ENCODE assay signal across 8 cellular contexts in the genomic region with DNA sequence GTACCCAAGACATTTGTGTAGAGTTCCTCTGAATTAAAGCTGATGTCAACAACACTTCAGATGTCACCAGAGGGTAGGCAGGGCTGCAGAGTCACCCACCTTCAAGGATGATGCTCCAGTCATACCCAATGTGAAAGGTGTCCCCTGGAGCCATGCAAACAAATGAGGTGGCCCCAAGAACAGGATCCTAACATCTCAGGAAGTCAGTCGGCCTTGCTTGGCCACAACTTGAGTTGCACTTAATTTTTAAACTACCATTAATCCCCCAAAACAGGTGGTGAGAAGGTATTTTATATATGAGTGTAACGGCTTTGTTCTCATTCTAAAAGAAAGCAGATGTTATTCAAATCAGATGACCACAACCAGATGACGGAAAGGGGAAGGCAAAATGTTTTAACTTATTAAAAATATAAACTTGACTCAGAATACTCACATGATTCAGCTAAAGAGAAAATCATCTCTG. TPM values are rescaled to one million over a fixed set of nuclear protein-coding genes. Genes with fewer than 3 reads are reported as not detected.
A peak's percentile ranks its signal among the peaks of the same experiment; 100 is the strongest.
DNase-seq lines count a peak whose midpoint lies in the region; ATAC-seq and TF ChIP-seq lines count a peak whose summit lies in the region.

No MANE protein-coding gene starts in this region.

- peak overlapping the region; percentile 97 for H3K27ac Mint-ChIP-seq in T-cell
- H3K27ac Mint-ChIP-seq in stimulated activated naive CD8-positive, alpha-beta T cell treated with anti-CD3 and anti-CD28 coated beads, Interleukin-15, amount 100 ng/mL, for 72 hours = peak overlapping the region in 1 of 2 donors; percentile 52

- TF ChIP-seq CTCF in right atrium auricular region (IDR thresholded peaks at IDR 0.05) (no peak), upper lobe of left lung (IDR thresholded peaks at IDR 0.05) (no peak)

- peaks cover 3% of the 10 kb centered on the region for H3K36me3 Mint-ChIP-seq in T-cell

- no peak for TF ChIP-seq POLR2A in upper lobe of left lung (IDR thresholded peaks at IDR 0.05)

- H3K4me3 ChIP-seq in right atrium auricular region (no peak overlapping the region), upper lobe of left lung (no peak overlapping the region)

- H3K4me3 Mint-ChIP-seq in T-cell = no peak overlapping the region
- H3K4me3 Mint-ChIP-seq in stimulated activated naive CD8-positive, alpha-beta T cell treated with anti-CD3 and anti-CD28 coated beads, Interleukin-15, amount 100 ng/mL, for 72 hours = peak overlapping the region in 1 of 2 donors; percentile 65

- no peak for TF ChIP-seq EP300 in upper lobe of left lung (IDR thresholded peaks at IDR 0.05)

- no peaks in the 10 kb centered on the region for H3K9me3 ChIP-seq in right atrium auricular region
- no peaks in the 10 kb centered on the region for H3K9me3 ChIP-seq in upper lobe of left lung

- no peaks in the 10 kb centered on the region for H3K27me3 ChIP-seq in right atrium auricular region
- H3K27me3 ChIP-seq in upper lobe of left lung = no peaks in the 10 kb centered on the region

- no peak overlapping the region for H3K27ac ChIP-seq in right atrium auricular region
- H3K27ac ChIP-seq in upper lobe of left lung = no peak overlapping the region

- POLR2A ChIA-PET in T-cell (lab: Charles Lee) = no interaction called here

- no peaks in the 10 kb centered on the region for H3K36me3 ChIP-seq in right atrium auricular region
- no peaks in the 10 kb centered on the region for H3K36me3 ChIP-seq in upper lobe of left lung

- no peaks in the 10 kb centered on the region for H3K9me3 Mint-ChIP-seq in T-cell
- H3K9me3 Mint-ChIP-seq in stimulated activated naive CD8-positive, alpha-beta T cell treated with anti-CD3 and anti-CD28 coated beads, Interleukin-15, amount 100 ng/mL, for 72 hours = no peaks in the 10 kb centered on the region

- 50 to 62% methylated on average over 3 of the region's 3 CpGs for WGBS in upper lobe of left lung, 2 donors

- intact Hi-C loops in left ventricle myocardium superior (cut with micrococcal nuclease) = no loop called here

- no peaks in the 10 kb centered on the region for H3K27me3 Mint-ChIP-seq in T-cell
- no peaks in the 10 kb centered on the region for H3K27me3 Mint-ChIP-seq in stimulated activated naive CD8-positive, alpha-beta T cell treated with anti-CD3 and anti-CD28 coated beads, Interleukin-15, amount 100 ng/mL, for 72 hours

- H3K4me1 Mint-ChIP-seq in T-cell = peaks cover 72 to 74% (median 73%) of the 10 kb centered on the region in 3 donors
- peaks cover 88% of the 10 kb centered on the region for H3K4me1 Mint-ChIP-seq in stimulated activated naive CD8-positive, alpha-beta T cell treated with anti-CD3 and anti-CD28 coated beads, Interleukin-15, amount 100 ng/mL, for 72 hours

- H3K4me1 ChIP-seq in right atrium auricular region (peaks cover 0 to 24% of the 10 kb centered on the region in 2 donors), upper lobe of left lung (peaks cover 13 to 28% (median 20%) of the 10 kb centered on the region in 4 donors)

- CTCF ChIA-PET in T-cell (lab: Charles Lee) = interaction anchor here (0.6 to 1.1 kb wide), 3 partner anchors 21 to 48 kb away, joined by 3 read pairs; a partner anchor contains a TSS

- ATAC-seq in HG02970 (IDR thresholded peaks at IDR 0.05; ENCODE audit: low FRiP score, unreplicated experiment) = peak; percentile 46
- no peak for ATAC-seq in T-cell (replicated peaks in 1 of 4)
- peak; percentile 63 for ATAC-seq in stimulated activated naive CD8-positive, alpha-beta T cell treated with anti-CD3 and anti-CD28 coated beads, Interleukin-15, amount 100 ng/mL, for 72 hours
- ATAC-seq in left ventricle myocardium superior = no peak
- ATAC-seq in upper lobe of left lung (ENCODE audit: low FRiP score in 2 of 2) = no peak

- peak; percentile 81 for DNase-seq in stimulated activated CD4-positive, alpha-beta T cell treated with anti-CD3 and anti-CD28 coated beads, Interleukin-1b, Interleukin-23, amount 100 ng/mL, for 48 hours
- no peak for DNase-seq in stimulated activated CD4-positive, alpha-beta T cell treated with anti-CD3 and anti-CD28 coated beads, Interleukin-4, amount 100 ng/mL, for 4 hours
- DNase-seq in T-cell (no peak), left ventricle myocardium superior (no peak), right atrium auricular region (ENCODE audit: low spot score) (no peak), upper lobe of left lung (no peak)
- peak in 1 of 2 donors; percentile 66 for DNase-seq in stimulated activated naive CD8-positive, alpha-beta T cell treated with anti-CD3 and anti-CD28 coated beads, Interleukin-15, amount 100 ng/mL, for 72 hours

RNA-seq across cellular contexts. Expression of a gene that starts 21.1 kb away (rescaled TPM):
- total RNA-seq in T-cell (10 to 100 TPM; 40.3 to 60.9 (median 50.7) TPM), left ventricle myocardium superior (25.4 TPM), right atrium auricular region (10 to 100 TPM; 26.6 to 27.3 TPM), upper lobe of left lung (100 to 1,000 TPM in 4 of 6 donors, 10 to 100 TPM in 2; 56.6 to 184 (median 102) TPM)

RNA-seq across cellular contexts. Expression of a gene that starts 40.4 kb away (rescaled TPM):
- 10 to 100 TPM; 43.2 to 57.2 (median 47.1) TPM for total RNA-seq in T-cell
- 2.9 TPM for total RNA-seq in left ventricle myocardium superior
- total RNA-seq in right atrium auricular region = 10 to 100 TPM; 11.2 to 17.5 TPM
- 10 to 100 TPM in 2 of 6 donors, 1 to 10 TPM in 4; 7.7 to 14.0 (median 9.3) TPM for total RNA-seq in upper lobe of left lung

Comparison
In these comparisons a context has a peak if more than half of its experiments do, and no peak if none do; other contexts are left out.
1. ATAC-seq: peak in HG02970 (single experiment) and stimulated activated naive CD8-positive, alpha-beta T cell treated with anti-CD3 and anti-CD28 coated beads, Interleukin-15, amount 100 ng/mL, for 72 hours (single experiment); none in T-cell (0 of 4), left ventricle myocardium superior (single experiment) and upper lobe of left lung (0 of 2).